In genomic region chr15:101723874-101724674, GRCh38 we compare ENCODE assay signal across 8 cellular contexts. TPM values are rescaled to one million over a fixed set of nuclear protein-coding genes. Genes with fewer than 3 reads are reported as not detected.
A peak's percentile ranks its signal among the peaks of the same experiment; 100 is the strongest.
DNase-seq lines count a peak whose midpoint lies in the region; ATAC-seq and TF ChIP-seq lines count a peak whose summit lies in the region.

Gene TARS3 (minus strand): TSS chr15:101724473. CDS start chr15:101724387, 86 bp downstream.

- H3K4me3 ChIP-seq in AG04450 (ENCODE audit: low read depth, low read length), result peak within 1 kb of the TSS; percentile 77
- H3K4me3 ChIP-seq in WI38 (ENCODE audit: low read depth, low read length), result peak within 1 kb of the TSS; percentile 79

- CTCF ChIA-PET in AG04450 (lab: Charles Lee), result interaction anchor here (0.6 kb wide), 1 partner anchor 54 kb away, joined by 3 read pairs; no protein-coding TSS in a partner anchor

- peak; percentile 83 for ATAC-seq in GM18867 (IDR thresholded peaks at IDR 0.05; ENCODE audit: unreplicated experiment)
- peak; percentile 80 for ATAC-seq in HG03097 (IDR thresholded peaks at IDR 0.05; ENCODE audit: low FRiP score, unreplicated experiment)

- TF ChIP-seq CTCF in AG04450 (IDR thresholded peaks at IDR 0.05; ENCODE audit: low read depth, low read length) (no peak; the same call in 1 of the 2 replicates), WI38 (IDR thresholded peaks at IDR 0.05; ENCODE audit: low read depth, low read length) (no peak)

- no peaks in the 10 kb centered on the region for H3K27me3 ChIP-seq in AG04450 (ENCODE audit: control insufficient read depth, insufficient read depth, low read length)

- DNase-seq in AG04450 (ENCODE audit: low read depth, low spot score) (peak; percentile 42), NCI-H2227 (lab: John Stamatoyannopoulos, UW; ENCODE audit: unreplicated experiment) (peak; percentile 87), caudate nucleus (lab: John Stamatoyannopoulos, UW) (peak; percentile 20 to 98 (median 92)), iris pigment epithelial cell (ENCODE audit: low read depth) (peak; percentile 83)
- DNase-seq in stimulated activated CD4-positive, alpha-beta T cell treated with anti-CD3 and anti-CD28 coated beads, Interleukin-12 subunit alpha, Interleukin-12 subunit beta, amount 100 ng/mL, for 4 hours, result peak; percentile 99

- H3K27ac ChIP-seq in AG04450 (ENCODE audit: low read depth, low read length) (no peak within 1 kb of the TSS), caudate nucleus (ENCODE audit: low read depth, low read length) (peak within 1 kb of the TSS; percentile 89)

- H3K9me3 ChIP-seq in AG04450 (ENCODE audit: control insufficient read depth, insufficient read depth, low read length), result no peaks in the 10 kb centered on the region

- POLR2A ChIA-PET in AG04450 (lab: Yijun Ruan, JAX), result no interaction called here

RNA-seq across cellular contexts. Expression of gene TARS3, which starts in this region (rescaled TPM):
- 7.2 and 8.5 TPM in 2 replicates for polyA plus RNA-seq in AG04450 (2011; rRNA removed)
- 7.4 and 9.5 TPM in 2 replicates for polyA minus RNA-seq in AG04450 (2011; rRNA and poly(A)+ RNA removed)

Comparison
In these comparisons a context has a peak if more than half of its experiments do, and no peak if none do; other contexts are left out.
1. DNase-seq: peak in every context shown above with its lines; median percentile 99 in stimulated activated CD4-positive, alpha-beta T cell treated with anti-CD3 and anti-CD28 coated beads, Interleukin-12 subunit alpha, Interleukin-12 subunit beta, amount 100 ng/mL, for 4 hours; 92 in caudate nucleus; 87 in NCI-H2227; 83 in iris pigment epithelial cell; 42 in AG04450.